1 cellular context compared by ENCODE assay signal in genomic region chr3:64229903-64230302, GRCh38.
TF ChIP-seq lines count a peak whose summit lies in the region.

No MANE protein-coding gene starts in this region.

TF ChIP-seq in HEK293, 187 proteins besides CTCF, POLR2A, EP300 and RAD21 (continued from another document):
- TF ChIP-seq ZNF518A (tag by site-specific recombination; conservative IDR thresholded peaks at IDR 0.05; ENCODE audit: low read depth) (no peak), KLF8 (tag by site-specific recombination; IDR thresholded peaks at IDR 0.05) (no peak), ZNF510 (tag by site-specific recombination; IDR thresholded peaks at IDR 0.05; ENCODE audit: insufficient replicate concordance) (no peak), RBAK (tag by site-specific recombination; IDR thresholded peaks at IDR 0.05) (no peak), ZNF548 (tag by site-specific recombination; IDR thresholded peaks at IDR 0.05) (no peak), ZNF629 (tag by site-specific recombination; IDR thresholded peaks at IDR 0.05) (peak; percentile 55), ZNF335 (tag by site-specific recombination; conservative IDR thresholded peaks at IDR 0.05) (peak; percentile 75; the same call in 1 of the 2 replicates), ZNF692 (tag by site-specific recombination; IDR thresholded peaks at IDR 0.05) (no peak), ZNF621 (tag by site-specific recombination; IDR thresholded peaks at IDR 0.05) (no peak), ZBTB21 (tag by site-specific recombination; IDR thresholded peaks at IDR 0.05) (0 out of 2 replicates have a peak, but pooled peaks have one; percentile 20)
